In the genomic region with DNA sequence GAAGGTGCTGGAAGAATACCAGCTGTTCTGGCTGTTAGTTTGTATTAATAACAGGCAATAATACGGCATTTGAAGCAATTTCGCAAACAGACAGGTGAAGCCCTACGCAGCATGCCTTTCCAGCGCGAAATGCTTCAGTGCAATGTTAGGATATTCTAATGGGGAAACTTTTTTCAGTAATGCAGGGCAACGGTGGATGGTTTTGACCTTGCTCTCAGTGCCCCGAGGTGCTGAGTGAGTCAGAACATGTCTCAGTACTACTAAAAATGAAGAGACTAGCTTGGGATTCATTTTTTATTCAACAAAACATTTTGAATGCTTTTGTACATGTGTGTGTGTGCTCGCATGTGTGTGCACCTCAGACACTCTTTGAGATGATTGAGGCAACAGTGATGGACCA, we compare ENCODE assay signal across 8 cellular contexts.
"Had no signal": no experiment of that assay in that cellular context is flagged by ENCODE, and none has a peak within 500 bp of the region (broad histone marks: within the 10 kb centered on the region; RNA-seq: fewer than 3 reads in every experiment).

No MANE protein-coding gene starts in this region.

- ATAC-seq: HCT116, HepG2 had no signal

- H3K9me3 ChIP-seq: HAP-1 had no signal

- H3K4me1 ChIP-seq: HAP-1 had no signal

- H3K27ac ChIP-seq: GM23248, HL-60 had no signal

- DNase-seq: GM23248, GOT3, H7, HFFc6 had no signal

- H3K4me3 ChIP-seq: GM23248, HAP-1 had no signal

- H3K36me3 ChIP-seq: HAP-1 had no signal
